8 cellular contexts compared by ENCODE assay signal in the genomic region with DNA sequence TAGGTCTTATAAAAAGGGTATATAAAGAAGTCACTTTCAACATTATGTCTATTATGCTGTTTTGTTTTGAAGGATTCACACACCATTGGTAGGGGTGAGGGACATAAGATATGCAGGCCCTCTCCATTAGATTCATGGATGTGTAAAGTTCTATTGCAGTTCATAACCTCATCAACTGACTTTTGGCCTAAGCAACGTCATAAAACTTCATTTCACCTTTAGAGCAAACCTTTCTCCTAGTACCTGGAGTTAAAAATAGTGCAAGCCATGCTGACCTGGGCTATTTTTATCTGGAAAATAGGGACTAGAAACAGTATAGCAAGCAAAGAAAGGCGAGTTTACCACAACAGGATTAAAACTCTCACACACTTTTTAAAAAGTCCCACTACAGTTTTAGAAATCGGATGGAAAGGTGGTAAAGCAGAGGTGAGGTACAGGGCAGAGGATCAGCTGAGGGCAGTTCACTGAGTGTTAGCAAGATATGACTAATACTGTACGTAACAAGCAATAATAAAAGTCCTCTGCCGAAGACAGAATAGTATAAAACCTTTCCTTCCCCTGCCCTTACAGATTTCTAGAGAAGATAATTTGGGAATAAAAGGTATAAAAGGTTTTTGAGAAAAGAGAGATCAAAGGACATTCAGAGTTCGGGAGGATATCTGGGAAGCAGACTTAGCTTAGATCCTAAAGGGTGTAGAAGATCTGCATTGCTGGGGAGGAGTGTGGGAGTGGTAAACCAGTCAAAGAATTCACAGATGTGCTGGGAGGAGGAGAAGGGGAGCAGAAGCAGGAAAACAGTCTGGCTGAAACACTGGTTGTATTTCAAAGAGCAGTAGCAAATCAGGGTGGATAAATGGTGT. TPM values are rescaled to one million over a fixed set of nuclear protein-coding genes. Genes with fewer than 3 reads are reported as not detected.
A peak's percentile ranks its signal among the peaks of the same experiment; 100 is the strongest.
DNase-seq lines count a peak whose midpoint lies in the region; ATAC-seq and TF ChIP-seq lines count a peak whose summit lies in the region.

No MANE protein-coding gene starts in this region.

- peaks cover 4% of the 10 kb centered on the region for H3K36me3 Mint-ChIP-seq in neural progenitor cell

- H3K9ac ChIP-seq in neural progenitor cell = no peak overlapping the region

- H3K27ac Mint-ChIP-seq in neural progenitor cell = no peak overlapping the region

- H3K79me2 ChIP-seq in neural progenitor cell (ENCODE audit: low read depth) = peaks cover 4% of the 10 kb centered on the region

- H3K4me2 ChIP-seq in neural progenitor cell = peak overlapping the region; percentile 33

- H3K9me3 ChIP-seq in neural progenitor cell (ENCODE audit: low read depth) = no peaks in the 10 kb centered on the region
- H3K9me3 ChIP-seq in WERI-Rb-1 (ENCODE audit: severe bottlenecking) = no peaks in the 10 kb centered on the region

- no peaks in the 10 kb centered on the region for H3K9me3 Mint-ChIP-seq in neural progenitor cell

- H3K27me3 Mint-ChIP-seq in neural progenitor cell (ENCODE audit: insufficient read depth, low read depth) = no peaks in the 10 kb centered on the region

- no peaks in the 10 kb centered on the region for H3K27me3 ChIP-seq in neural progenitor cell
- H3K27me3 ChIP-seq in WERI-Rb-1 (ENCODE audit: insufficient read depth, low read depth, severe bottlenecking) = no peaks in the 10 kb centered on the region

- TF ChIP-seq CTCF in neural progenitor cell (IDR thresholded peaks at IDR 0.05) (no peak), WERI-Rb-1 (IDR thresholded peaks at IDR 0.05; ENCODE audit: low read depth, low read length) (no peak)

- no peak overlapping the region for H3K4me3 ChIP-seq in neural progenitor cell
- no peak overlapping the region for H3K4me3 ChIP-seq in WERI-Rb-1 (ENCODE audit: low read depth, low read length)

- peaks cover 4% of the 10 kb centered on the region for H3K4me1 ChIP-seq in neural progenitor cell

- no peak overlapping the region for H2AFZ ChIP-seq in neural progenitor cell (replicated peaks)

- peaks cover under 1% of the 10 kb centered on the region for H3K4me1 Mint-ChIP-seq in neural progenitor cell

- no peak overlapping the region for H3K27ac ChIP-seq in neural progenitor cell
- H3K27ac ChIP-seq in WERI-Rb-1 = no peak overlapping the region

- peak; percentile 70 for ATAC-seq in GM18502 (IDR thresholded peaks at IDR 0.05; ENCODE audit: poor library complexity, unreplicated experiment)
- ATAC-seq in HG03196 (IDR thresholded peaks at IDR 0.05; ENCODE audit: unreplicated experiment) = peak; percentile 63
- no peak for ATAC-seq in GM19452 (IDR thresholded peaks at IDR 0.05; ENCODE audit: unreplicated experiment)

- no peak overlapping the region for H3K4me3 Mint-ChIP-seq in neural progenitor cell

- no peaks in the 10 kb centered on the region for H3K36me3 ChIP-seq in neural progenitor cell
- H3K36me3 ChIP-seq in WERI-Rb-1 = no peaks in the 10 kb centered on the region

- no peaks in the 10 kb centered on the region for H3F3A ChIP-seq in neural progenitor cell (ENCODE audit: low read depth)

- peak; percentile 50 for DNase-seq in dermis blood vessel endothelial cell
- no peak for DNase-seq in neural progenitor cell (ENCODE audit: low spot score)
- no peak for DNase-seq in GDM1 (lab: John Stamatoyannopoulos, UW)
- DNase-seq in T-helper 9 cell = no peak
- DNase-seq in WERI-Rb-1 = no peak

- H4K20me1 ChIP-seq in neural progenitor cell (ENCODE audit: low read depth) = peaks cover 59% of the 10 kb centered on the region

RNA-seq across cellular contexts. Expression of gene EGLN1, which starts 14.3 kb away (rescaled TPM):
- total RNA-seq in dermis blood vessel endothelial cell (125 and 129 TPM in 2 replicates), neural progenitor cell (ENCODE audit: low replicate concordance) (24.3 and 30.3 TPM in 2 replicates)
